22 cellular contexts compared by ENCODE assay signal in genomic region chr13:33868343-33868994, GRCh38. TPM values are rescaled to one million over a fixed set of nuclear protein-coding genes. Genes with fewer than 3 reads are reported as not detected.
DNase-seq lines count a peak whose midpoint lies in the region; ATAC-seq and TF ChIP-seq lines count a peak whose summit lies in the region.
"Had no signal": no experiment of that assay in that cellular context is flagged by ENCODE, and none has a peak within 500 bp of the region (broad histone marks: within the 10 kb centered on the region; RNA-seq: fewer than 3 reads in every experiment).

No MANE protein-coding gene starts in this region.

- H3K4me3 ChIP-seq in Karpas-422 (ENCODE audit: low read length), result no peak overlapping the region
- no peak overlapping the region for H3K4me3 ChIP-seq in left lung
- H3K4me3 ChIP-seq: Peyer's patch, SK-N-MC had no signal

- H3K9me3 ChIP-seq in Karpas-422 (ENCODE audit: low read length) (no peaks in the 10 kb centered on the region), left lung (peaks cover 0 to 4% of the 10 kb centered on the region in 2 donors)
- H3K9me3 ChIP-seq: BE2C, Peyer's patch had no signal

- no peaks in the 10 kb centered on the region for H4K20me1 ChIP-seq in Karpas-422 (ENCODE audit: insufficient read depth, low read depth, low read length)

- H3K36me3 Mint-ChIP-seq in mesothelial cell of epicardium, result peaks cover 7% of the 10 kb centered on the region

- peaks cover 46% of the 10 kb centered on the region for H3K4me1 ChIP-seq in Karpas-422 (ENCODE audit: low read length)
- no peaks in the 10 kb centered on the region for H3K4me1 ChIP-seq in left lung
- H3K4me1 ChIP-seq: Peyer's patch had no signal

- TF ChIP-seq CTCF in left lung (IDR thresholded peaks at IDR 0.05) (no peak), mesothelial cell of epicardium (IDR thresholded peaks at IDR 0.05; ENCODE audit: unreplicated experiment) (no peak)

- no peak overlapping the region for H3K9ac ChIP-seq in Karpas-422 (ENCODE audit: low read length)

- peaks cover 8% of the 10 kb centered on the region for H3K4me1 Mint-ChIP-seq in mesothelial cell of epicardium
- H3K4me1 Mint-ChIP-seq: CD14-positive monocyte had no signal

- no peak overlapping the region for H2AFZ ChIP-seq in Karpas-422 (ENCODE audit: low read length)

- H3K36me3 ChIP-seq in Karpas-422 (ENCODE audit: insufficient read depth, low read length) (peaks cover 22% of the 10 kb centered on the region), left lung (no peaks in the 10 kb centered on the region)
- H3K36me3 ChIP-seq: BE2C, Peyer's patch had no signal

- DNase-seq in Karpas-422 (no peak), SK-MEL-5 (ENCODE audit: low read depth, low spot score) (peak; percentile 5), epithelial cell of prostate (ENCODE audit: low read depth, low spot score) (peak; percentile 10), left lung (no peak), mesothelial cell of epicardium (ENCODE audit: low spot score in 2 of 2, unreplicated experiment in 2 of 2) (no peak), left ventricle myocardium superior (no peak), KBM-7 (no peak)
- DNase-seq in stimulated activated CD4-positive, alpha-beta T cell treated with anti-CD3 and anti-CD28 coated beads, Interleukin-4, amount 100 ng/mL, for 24 hours, result no peak
- DNase-seq: BE2C, DMS153, HCEC 1CT, MM.1S, NCI-H1048, NCI-H1417, NCI-H1694, NCI-H2029 treated with DMSO at 0.1 percent for 48 hours, NCI-H526 treated with DMSO at 0.1 percent for 48 hours, Peyer's patch, SHP77 treated with DMSO at 0.1 percent for 48 hours had no signal

- no peak overlapping the region for H3K4me2 ChIP-seq in Karpas-422 (ENCODE audit: low read depth, low read length, poor library complexity, severe bottlenecking)

- no peak overlapping the region for H3K27ac Mint-ChIP-seq in mesothelial cell of epicardium
- H3K27ac Mint-ChIP-seq: CD14-positive monocyte had no signal

- intact Hi-C loops in left lung (cut with DNase I) (no loop called here), left ventricle myocardium superior (cut with micrococcal nuclease) (no loop called here)

- no peak overlapping the region for H3K4me3 Mint-ChIP-seq in mesothelial cell of epicardium
- H3K4me3 Mint-ChIP-seq: CD14-positive monocyte had no signal

- no peaks in the 10 kb centered on the region for H3K27me3 Mint-ChIP-seq in mesothelial cell of epicardium (ENCODE audit: low read depth)

- no peaks in the 10 kb centered on the region for H3K79me2 ChIP-seq in Karpas-422 (ENCODE audit: low read length)

- H3K9me3 Mint-ChIP-seq in mesothelial cell of epicardium, result no peaks in the 10 kb centered on the region

- H3K27me3 ChIP-seq in Karpas-422 (ENCODE audit: low read length), result no peaks in the 10 kb centered on the region
- no peaks in the 10 kb centered on the region for H3K27me3 ChIP-seq in left lung
- H3K27me3 ChIP-seq: BE2C, Peyer's patch had no signal

- ATAC-seq in left lung, result peak; percentile 78
- ATAC-seq in left ventricle myocardium superior, result no peak

- H3K9me2 ChIP-seq in Karpas-422 (replicated peaks; ENCODE audit: insufficient read depth, low read length), result no peaks in the 10 kb centered on the region

- H3K27ac ChIP-seq in Karpas-422 (ENCODE audit: low read length) (peak overlapping the region; percentile 60), epithelial cell of prostate (no peak overlapping the region), left lung (no peak overlapping the region)
- H3K27ac ChIP-seq: HL-60, Peyer's patch, SK-N-MC had no signal

- in situ Hi-C loops in SK-MEL-5 (cut with HindIII; ENCODE audit: low pct_unique_long_range_greater_than_20kb, low sequenced_read_pairs) (no loop called here), KBM-7 (cut with MboI; ENCODE audit: low pct_unique_long_range_greater_than_20kb, low sequenced_read_pairs) (no loop called here)

RNA-seq across cellular contexts. Expression of gene RFC3, which starts 50.5 kb away (rescaled TPM):
- total RNA-seq in Karpas-422 (2014; rRNA removed; shearing (Covaris generic); ENCODE audit: low replicate concordance), result 144 and 321 TPM in 2 replicates
- 44.3 and 44.4 TPM in 2 replicates for total RNA-seq in SK-MEL-5 (2014; rRNA removed; shearing (Covaris generic))
- polyA plus RNA-seq in SK-MEL-5 (2015; cell fraction: cytosol; rRNA removed), result 60.2 and 72.9 TPM in 2 replicates
- polyA plus RNA-seq in SK-MEL-5 (2015; cell fraction: nucleus; rRNA removed), result 84.1 and 87.8 TPM in 2 replicates
- total RNA-seq in left lung (10 to 100 TPM in 1 of 2 donors, 1 to 10 TPM in 1; 8.0 to 18.5 TPM), mesothelial cell of epicardium (18.5 to 20.4 TPM (median 19.7 TPM) in 3 replicates), left ventricle myocardium superior (5.5 TPM)

Comparison
In these comparisons a context has a peak if more than half of its experiments do, and no peak if none do; other contexts are left out.
1. DNase-seq: peak in SK-MEL-5 (single experiment) and epithelial cell of prostate (single experiment); none in Karpas-422 (single experiment), left lung (0 of 2), mesothelial cell of epicardium (0 of 2), left ventricle myocardium superior (single experiment), KBM-7 (single experiment) and stimulated activated CD4-positive, alpha-beta T cell treated with anti-CD3 and anti-CD28 coated beads, Interleukin-4, amount 100 ng/mL, for 24 hours (single experiment).